ENCODE assay signal across 6 cellular contexts in the genomic region with DNA sequence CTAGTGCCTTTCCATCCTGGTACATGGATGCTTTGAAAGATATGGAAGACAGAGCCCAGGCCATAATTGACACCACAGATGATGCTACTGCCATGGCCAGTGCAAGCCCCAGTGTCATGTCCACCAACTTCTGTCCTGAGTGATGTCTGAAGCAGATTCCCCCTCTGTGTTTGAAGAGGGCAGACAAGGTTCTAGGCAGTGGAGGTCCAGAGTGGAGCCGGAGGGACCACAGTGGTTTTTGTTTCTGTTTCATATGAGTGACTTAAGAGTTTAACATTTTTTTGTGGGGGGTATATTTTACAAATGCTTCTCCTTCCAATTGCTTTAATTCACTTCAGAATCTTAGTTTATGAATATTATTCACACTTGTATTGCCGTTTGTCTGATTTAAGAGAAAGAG.
"Had no signal": no experiment of that assay in that cellular context is flagged by ENCODE, and none has a peak within 500 bp of the region (broad histone marks: within the 10 kb centered on the region; RNA-seq: fewer than 3 reads in every experiment).

No MANE protein-coding gene starts in this region.

- H3K4me3 ChIP-seq: K562 had no signal

- H3K27ac ChIP-seq: HL-60 had no signal

- ATAC-seq: HepG2, K562 had no signal

- DNase-seq: IMR-90, KBM-7, KG1 had no signal
